24 cellular contexts compared by ENCODE assay signal in genomic region chr4:40330536-40330935, GRCh38. TPM values are rescaled to one million over a fixed set of nuclear protein-coding genes. Genes with fewer than 3 reads are reported as not detected.
"Had no signal": no experiment of that assay in that cellular context is flagged by ENCODE, and none has a peak within 500 bp of the region (broad histone marks: within the 10 kb centered on the region; RNA-seq: fewer than 3 reads in every experiment).

No MANE protein-coding gene starts in this region.

- FAIRE-seq: kidney, TTC549 had no signal

- H3K4me3 Mint-ChIP-seq: activated naive CD4-positive, alpha-beta T cell treated with anti-CD3 and anti-CD28 coated beads for 36 hours; activated naive CD8-positive, alpha-beta T cell treated with anti-CD3 and anti-CD28 coated beads, Interleukin-2, amount 10 ng/mL, durations not matched to agents 7 days and 5 days; activated T-cell treated with anti-CD3 and anti-CD28 coated beads, Interleukin-2, amount 50 U/mL, for 72 hours; naive thymus-derived CD4-positive, alpha-beta T cell; stimulated activated naive CD8-positive, alpha-beta T cell treated with anti-CD3 and anti-CD28 coated beads, Interleukin-15, Interleukin-2, amounts not matched to agents 100 ng/mL and 50 ng/mL, for 24 hours; WTC11 had no signal

- H3K36me3 Mint-ChIP-seq: WTC11 had no signal

- H3K27ac ChIP-seq: colonic mucosa, lower lobe of right lung, ovary, prostate gland, spleen, tibial nerve had no signal

- H3K27me3 ChIP-seq: colonic mucosa, ovary, spleen had no signal

- H3K4me3 ChIP-seq: colonic mucosa, lower lobe of right lung, ovary, prostate gland, spleen, tibial nerve had no signal

- H3K4me1 ChIP-seq: colonic mucosa, lower lobe of right lung, prostate gland, tibial nerve had no signal

- H3K36me3 ChIP-seq: colonic mucosa, lower lobe of right lung, ovary, prostate gland, spleen, tibial nerve had no signal

- DNase-seq: activated CD8-positive, alpha-beta memory T cell treated with anti-CD3 and anti-CD28 coated beads for 24 hours; activated effector memory CD4-positive, alpha-beta T cell treated with Interleukin-2 at 50 U/mL for 16 hours; activated naive CD4-positive, alpha-beta T cell treated with anti-CD3 and anti-CD28 coated beads for 36 hours; activated naive CD8-positive, alpha-beta T cell treated with anti-CD3 and anti-CD28 coated beads, Interleukin-2, amount 10 ng/mL, durations not matched to agents 7 days and 5 days; activated T-cell treated with anti-CD3 and anti-CD28 coated beads, Interleukin-2, amount 50 U/mL, for 72 hours; amniotic stem cell; colonic mucosa; erythroblast; foreskin fibroblast; kidney; lower lobe of right lung; naive thymus-derived CD4-positive, alpha-beta T cell; ovary; spleen; stimulated activated CD4-positive, alpha-beta T cell treated with anti-CD3 and anti-CD28 coated beads, Interleukin-4, amount 100 ng/mL, for 24 hours; substantia nigra had no signal

- H3K9me3 Mint-ChIP-seq: activated naive CD4-positive, alpha-beta T cell treated with anti-CD3 and anti-CD28 coated beads for 36 hours; activated naive CD8-positive, alpha-beta T cell treated with anti-CD3 and anti-CD28 coated beads, Interleukin-2, amount 10 ng/mL, durations not matched to agents 7 days and 5 days; activated T-cell treated with anti-CD3 and anti-CD28 coated beads, Interleukin-2, amount 50 U/mL, for 72 hours; naive thymus-derived CD4-positive, alpha-beta T cell; stimulated activated naive CD8-positive, alpha-beta T cell treated with anti-CD3 and anti-CD28 coated beads, Interleukin-15, Interleukin-2, amounts not matched to agents 100 ng/mL and 50 ng/mL, for 24 hours; WTC11 had no signal

- ATAC-seq: activated T-cell treated with anti-CD3 and anti-CD28 coated beads, Interleukin-2, amount 50 U/mL, for 72 hours; lower lobe of right lung; naive thymus-derived CD4-positive, alpha-beta T cell; WTC11 had no signal

- H3K27me3 Mint-ChIP-seq: stimulated activated naive CD8-positive, alpha-beta T cell treated with anti-CD3 and anti-CD28 coated beads, Interleukin-15, Interleukin-2, amounts not matched to agents 100 ng/mL and 50 ng/mL, for 24 hours had no signal

- H3K27ac Mint-ChIP-seq: activated naive CD4-positive, alpha-beta T cell treated with anti-CD3 and anti-CD28 coated beads for 36 hours; activated naive CD8-positive, alpha-beta T cell treated with anti-CD3 and anti-CD28 coated beads, Interleukin-2, amount 10 ng/mL, durations not matched to agents 7 days and 5 days; activated T-cell treated with anti-CD3 and anti-CD28 coated beads, Interleukin-2, amount 50 U/mL, for 72 hours; naive thymus-derived CD4-positive, alpha-beta T cell; stimulated activated naive CD8-positive, alpha-beta T cell treated with anti-CD3 and anti-CD28 coated beads, Interleukin-15, Interleukin-2, amounts not matched to agents 100 ng/mL and 50 ng/mL, for 24 hours; WTC11 had no signal

- H3K9me3 ChIP-seq: colonic mucosa, lower lobe of right lung, ovary, prostate gland, spleen, tibial nerve had no signal

RNA-seq across cellular contexts. Expression of gene CHRNA9, which starts 4.6 kb away (rescaled TPM):
- total RNA-seq: activated naive CD4-positive, alpha-beta T cell treated with anti-CD3 and anti-CD28 coated beads for 36 hours; activated T-cell treated with anti-CD3 and anti-CD28 coated beads, Interleukin-2, amount 50 U/mL, for 72 hours; colonic mucosa; fibroblast of lung; glomerular endothelial cell; kidney; lower lobe of right lung; prostate gland; spleen; tibial nerve; urinary bladder had no signal
- polyA plus RNA-seq: fibroblast of lung, ovary had no signal
